Comparison of ENCODE assay signal across 27 cellular contexts in genomic region chr1:151193856-151194255, GRCh38. TPM values are rescaled to one million over a fixed set of nuclear protein-coding genes. Genes with fewer than 3 reads are reported as not detected.
DNase-seq lines count a peak whose midpoint lies in the region; ATAC-seq, FAIRE-seq and TF ChIP-seq lines count a peak whose summit lies in the region.
"Had no signal": no experiment of that assay in that cellular context is flagged by ENCODE, and none has a peak within 500 bp of the region (broad histone marks: within the 10 kb centered on the region; RNA-seq: fewer than 3 reads in every experiment).

No MANE protein-coding gene starts in this region.

- no peak for TF ChIP-seq POLR2A in A549 (IDR thresholded peaks at IDR 0.05; ENCODE audit: low read length)

- intact Hi-C loops in Panc1 (cut with micrococcal nuclease; ENCODE audit: unreplicated experiment): no loop called here

- H3K4me1 ChIP-seq in A549: peaks cover 25% of the 10 kb centered on the region
- peaks cover 15% of the 10 kb centered on the region for H3K4me1 ChIP-seq in Panc1 (ENCODE audit: control insufficient read depth, insufficient read depth, low read length)
- H3K4me1 ChIP-seq in foreskin keratinocyte: no peaks in the 10 kb centered on the region

- H3K27me3 ChIP-seq in Panc1 (ENCODE audit: control insufficient read depth, insufficient read depth, low read length) (no peaks in the 10 kb centered on the region), foreskin keratinocyte (no peaks in the 10 kb centered on the region)
- H3K27me3 ChIP-seq: BLaER1 treated with 17β-estradiol and CSF1 and Interleukin-3, amounts not matched to agents 10 nM and 100 nM; MG63; transverse colon had no signal

- DNase-seq in A549 (ENCODE audit: low read depth in 1 of 2, low spot score in 1 of 2) (peak in 1 of 2 experiments; percentile 44), HCEC 1CT (peak; percentile 3), Panc1 (ENCODE audit: low read depth, low spot score) (no peak), foreskin keratinocyte (peak in 1 of 2 donors; percentile 9), NCI-H1417 treated with DMSO at 0.1 percent for 48 hours (lab: John Stamatoyannopoulos, UW) (no peak), T-helper 1 cell (no peak), MV-4-11 (lab: John Stamatoyannopoulos, UW) (no peak), nucleus accumbens (lab: John Stamatoyannopoulos, UW) (no peak)
- DNase-seq: activated CD4-positive, alpha-beta T cell treated with anti-CD3 and anti-CD28 coated beads for 36 hours; activated naive CD8-positive, alpha-beta T cell treated with anti-CD3 and anti-CD28 coated beads for 36 hours; activated T-cell treated with anti-CD3 and anti-CD28 coated beads for 4 hours; central memory CD4-positive, alpha-beta T cell; mesendoderm; MG63; NCI-H2081; NCI-H2227 treated with DMSO at 0.1 percent for 48 hours; SK-N-SH; small intestine; stimulated activated CD8-positive, alpha-beta memory T cell treated with anti-CD3 and anti-CD28 coated beads, Interleukin-4, amount 100 ng/mL, for 48 hours; T-helper 17 cell; transverse colon had no signal

- TF ChIP-seq RAD21 in A549 (conservative IDR thresholded peaks at IDR 0.05 in 1 of 2, IDR thresholded peaks at IDR 0.05 in 1 of 2): no peak

- H3K4me2 ChIP-seq in A549: peak overlapping the region; percentile 82
- H3K4me2 ChIP-seq: BLaER1 treated with 17β-estradiol and CSF1 and Interleukin-3, amounts not matched to agents 10 nM and 100 nM; SK-N-SH had no signal

- POLR2A ChIA-PET in A549 (lab: Yijun Ruan, JAX) (interaction anchor here (0.7 to 1.1 kb wide), 2 partner anchors 10 to 88 kb away, joined by 3 read pairs; no protein-coding TSS in a partner anchor), Panc1 (lab: Charles Lee) (no interaction called here)

- in situ Hi-C loops in Panc1 (cut with HindIII; ENCODE audit: low pct_unique_long_range_greater_than_20kb, low sequenced_read_pairs): no loop called here

- H3K9me3 ChIP-seq in A549 (no peaks in the 10 kb centered on the region), Panc1 (ENCODE audit: control insufficient read depth, insufficient read depth, low read depth, low read length) (no peaks in the 10 kb centered on the region)
- H3K9me3 ChIP-seq: BLaER1 treated with 17β-estradiol and CSF1 and Interleukin-3, amounts not matched to agents 10 nM and 100 nM; Caco-2; MG63; SK-N-SH; transverse colon had no signal

- TF ChIP-seq CTCF in A549 (IDR thresholded peaks at IDR 0.05): no peak
- no peak for TF ChIP-seq CTCF in Panc1 (IDR thresholded peaks at IDR 0.05)
- no peak for TF ChIP-seq CTCF in foreskin keratinocyte (conservative IDR thresholded peaks at IDR 0.05)

- FAIRE-seq in A549 (lab: Jason Lieb, UNC): no peak
- FAIRE-seq: GM12892, H1, small intestine had no signal

- no peak for TF ChIP-seq EP300 in A549 (IDR thresholded peaks at IDR 0.05)

- BruUV-seq in Panc1 (replicated peaks; lab: Mats Ljungman, UMichigan): no TSS peak

- H3K4me3 ChIP-seq in A549: peak overlapping the region; percentile 45; the same call in 1 of the 3 replicates
- no peak overlapping the region; a peak in 1 of 4 replicates for H3K4me3 ChIP-seq in Panc1 (ENCODE audit: low read depth in 2 of 2, low read length in 2 of 2)
- H3K4me3 ChIP-seq: BLaER1 treated with 17β-estradiol and CSF1 and Interleukin-3, amounts not matched to agents 10 nM and 100 nM; MG63 had no signal

- ATAC-seq in A549 (no peak), Panc1 (no peak), foreskin keratinocyte (no peak)
- ATAC-seq: activated CD4-positive, alpha-beta T cell treated with anti-CD3 and anti-CD28 coated beads for 36 hours; left lobe of liver; T-helper 17 cell had no signal

- CTCF ChIA-PET in A549 (lab: Yijun Ruan, JAX): interaction anchor here (1.0 to 3.0 kb wide), 3 partner anchors 11 to 62 kb away, joined by 5 to 18 read pairs (median 5); partner anchors contain the start of gene PSMD4
- CTCF ChIA-PET in Panc1 (lab: Charles Lee): no interaction called here

- no peaks in the 10 kb centered on the region; the same call in 1 of the 2 replicates for H3K36me3 ChIP-seq in Panc1 (ENCODE audit: control insufficient read depth, insufficient read depth, low read length)
- H3K36me3 ChIP-seq: BLaER1 treated with 17β-estradiol and CSF1 and Interleukin-3, amounts not matched to agents 10 nM and 100 nM; transverse colon had no signal

- H3K27ac ChIP-seq in A549 (peak overlapping the region; percentile 93 to 95; a peak in 4 of 6 replicates), Panc1 (ENCODE audit: low read length) (peak overlapping the region; percentile 24; the same call in 1 of the 2 replicates), foreskin keratinocyte (peak overlapping the region; percentile 90)
- H3K27ac ChIP-seq: BLaER1 treated with 17β-estradiol and CSF1 and Interleukin-3, amounts not matched to agents 10 nM and 100 nM had no signal

- 78% methylated on average over 1 of the region's 1 CpG for WGBS in A549 (ENCODE audit: missing lambda C conversion rate)

TF ChIP-seq in A549, 52 proteins besides CTCF, POLR2A, EP300 and RAD21 (continues in another document):
- TF ChIP-seq EHMT2 (IDR thresholded peaks at IDR 0.05; ENCODE audit: low read depth) (no peak), SMC3 (IDR thresholded peaks at IDR 0.05) (no peak), SREBF2 (IDR thresholded peaks at IDR 0.05) (no peak), CHD2 (IDR thresholded peaks at IDR 0.05; ENCODE audit: low read length, partially characterized antibody) (no peak), RCOR1 (IDR thresholded peaks at IDR 0.05; ENCODE audit: low read depth, low read length) (no peak), FOSL2 (IDR thresholded peaks at IDR 0.05) (no peak), FOSL2 (CRISPR knock-in tag; IDR thresholded peaks at IDR 0.05) (no peak), PHF8 (IDR thresholded peaks at IDR 0.05; ENCODE audit: borderline replicate concordance, low read depth) (no peak), ELK1 (IDR thresholded peaks at IDR 0.05; ENCODE audit: low read depth, low read length) (no peak), MAZ (IDR thresholded peaks at IDR 0.05; ENCODE audit: borderline replicate concordance, low read depth, low read length) (no peak)

RNA-seq across cellular contexts. Expression of gene VPS72, which starts 3.9 kb away (rescaled TPM):
- polyA plus RNA-seq in A549 (2011; rRNA removed) (64.4 and 81.2 TPM in 2 replicates), A549 (2017; fragmentation: RNase III; extraction: RNeasy Plus Mini Kit Qiagen cat#74134 plus additional on column Dnase treatment) (49.7 to 50.8 TPM (median 49.8 TPM) in 3 replicates), foreskin keratinocyte (66.2 and 69.4 TPM in 2 replicates)
- polyA plus RNA-seq in A549 (2012; cell fraction: cytosol; rRNA removed): 55.2 and 56.7 TPM in 2 replicates
- 42.2 and 46.1 TPM in 2 replicates for polyA plus RNA-seq in A549 (2012; cell fraction: nucleus; rRNA removed)
- 43.6 and 56.1 TPM in 2 replicates for polyA minus RNA-seq in A549 (2011; rRNA and poly(A)+ RNA removed)
- total RNA-seq in Panc1 (2021; ENCODE audit: unreplicated experiment) (71.5 TPM), foreskin keratinocyte (50.2 and 50.4 TPM in 2 replicates)
- polyA plus RNA-seq in Panc1 (2012; ENCODE audit: insufficient read length): 63.8 TPM

RNA-seq across cellular contexts. Expression of gene PIP5K1A, which starts 4.5 kb away (rescaled TPM):
- polyA plus RNA-seq in A549 (2011; rRNA removed) (129 and 183 TPM in 2 replicates), A549 (2017; fragmentation: RNase III; extraction: RNeasy Plus Mini Kit Qiagen cat#74134 plus additional on column Dnase treatment) (46.8 to 50.0 TPM (median 49.4 TPM) in 3 replicates), foreskin keratinocyte (22.1 and 30.8 TPM in 2 replicates)
- 49.3 and 59.9 TPM in 2 replicates for polyA plus RNA-seq in A549 (2012; cell fraction: cytosol; rRNA removed)
- polyA plus RNA-seq in A549 (2012; cell fraction: nucleus; rRNA removed): 31.6 and 58.2 TPM in 2 replicates
- polyA minus RNA-seq in A549 (2011; rRNA and poly(A)+ RNA removed): 143 and 168 TPM in 2 replicates
- total RNA-seq in Panc1 (2021; ENCODE audit: unreplicated experiment) (78.9 TPM), foreskin keratinocyte (59.0 and 65.8 TPM in 2 replicates)
- 41.9 TPM for polyA plus RNA-seq in Panc1 (2012; ENCODE audit: insufficient read length)

RNA-seq across cellular contexts. Expression of gene TMOD4, which starts 18.1 kb away (rescaled TPM):
- polyA plus RNA-seq in A549 (2011; rRNA removed) (0.30 TPM in 1 of 2 replicates, not detected in the other), A549 (2017; fragmentation: RNase III; extraction: RNeasy Plus Mini Kit Qiagen cat#74134 plus additional on column Dnase treatment) (0.29 to 0.49 TPM in 2 of 3 replicates, not detected in the other), foreskin keratinocyte (0.29 and 0.45 TPM in 2 replicates)
- 0.38 TPM in 2 replicates for polyA plus RNA-seq in A549 (2012; cell fraction: cytosol; rRNA removed)
- polyA plus RNA-seq in A549 (2012; cell fraction: nucleus; rRNA removed): 0.42 TPM in 1 of 2 replicates, not detected in the other
- polyA minus RNA-seq in A549 (2011; rRNA and poly(A)+ RNA removed): 0.50 TPM in 1 of 2 replicates, not detected in the other
- total RNA-seq in Panc1 (2021; ENCODE audit: unreplicated experiment) (0.80 TPM), foreskin keratinocyte (0.65 and 0.88 TPM in 2 replicates)
- 0.56 TPM for polyA plus RNA-seq in Panc1 (2012; ENCODE audit: insufficient read length)
- total RNA-seq: H1, transverse colon had no signal
- polyA plus RNA-seq: AG04450 had no signal

RNA-seq across cellular contexts. Expression of gene SCNM1, which starts 27.9 kb away (rescaled TPM):
- polyA plus RNA-seq in A549 (2011; rRNA removed): 27.9 and 29.3 TPM in 2 replicates
- polyA plus RNA-seq in A549 (2012; cell fraction: cytosol; rRNA removed): 17.9 and 21.8 TPM in 2 replicates
- polyA plus RNA-seq in A549 (2012; cell fraction: nucleus; rRNA removed): 22.0 and 28.1 TPM in 2 replicates
- 29.5 to 31.7 TPM (median 30.9 TPM) in 3 replicates for polyA plus RNA-seq in A549 (2017; fragmentation: RNase III; extraction: RNeasy Plus Mini Kit Qiagen cat#74134 plus additional on column Dnase treatment)
- polyA minus RNA-seq in A549 (2011; rRNA and poly(A)+ RNA removed): 20.5 and 22.6 TPM in 2 replicates
- total RNA-seq in Panc1 (2021; ENCODE audit: unreplicated experiment): 36.5 TPM
- polyA plus RNA-seq in Panc1 (2012; ENCODE audit: insufficient read length): 45.2 TPM
- 48.1 and 48.7 TPM in 2 replicates for total RNA-seq in foreskin keratinocyte
- 55.5 and 57.7 TPM in 2 replicates for polyA plus RNA-seq in foreskin keratinocyte

RNA-seq across cellular contexts. Expression of gene LYSMD1, which starts 28.2 kb away (rescaled TPM):
- polyA plus RNA-seq in A549 (2011; rRNA removed) (10.5 and 11.6 TPM in 2 replicates), A549 (2017; fragmentation: RNase III; extraction: RNeasy Plus Mini Kit Qiagen cat#74134 plus additional on column Dnase treatment) (7.0 to 7.3 TPM (median 7.3 TPM) in 3 replicates), foreskin keratinocyte (2.6 and 3.6 TPM in 2 replicates)
- polyA plus RNA-seq in A549 (2012; cell fraction: cytosol; rRNA removed): 3.4 and 3.5 TPM in 2 replicates
- polyA plus RNA-seq in A549 (2012; cell fraction: nucleus; rRNA removed): 2.5 and 3.9 TPM in 2 replicates
- polyA minus RNA-seq in A549 (2011; rRNA and poly(A)+ RNA removed): 9.3 and 12.4 TPM in 2 replicates
- total RNA-seq in Panc1 (2021; ENCODE audit: unreplicated experiment) (5.1 TPM), foreskin keratinocyte (5.3 and 6.1 TPM in 2 replicates)
- polyA plus RNA-seq in Panc1 (2012; ENCODE audit: insufficient read length): 6.5 TPM

Comparison
In these comparisons a context has a peak if more than half of its experiments do, and no peak if none do; other contexts are left out.
1. H3K27ac ChIP-seq: peak in every context shown above with its lines; median percentile 94 in A549; 90 in foreskin keratinocyte; 24 in Panc1.